8 cellular contexts compared by ENCODE assay signal in genomic region chr19:5790573-5791520, GRCh38. TPM values are rescaled to one million over a fixed set of nuclear protein-coding genes. Genes with fewer than 3 reads are reported as not detected.
DNase-seq lines count a peak whose midpoint lies in the region; ATAC-seq lines count a peak whose summit lies in the region.

DUS3L (minus strand) TSS chr19:5791163; CDS start chr19:5791141, 22 bp downstream.

- H3K36me3 Mint-ChIP-seq in dendritic cell treated with granulocyte-macrophage colony-stimulating factor and Interleukin-4, amounts not matched to agents 40 ng/mL and 50 ng/mL, for 4 days (ENCODE audit: low read depth): peaks cover 55% of the 10 kb centered on the region

- peaks cover 23% of the 10 kb centered on the region for H3K4me1 Mint-ChIP-seq in dendritic cell treated with granulocyte-macrophage colony-stimulating factor and Interleukin-4, amounts not matched to agents 40 ng/mL and 50 ng/mL, for 4 days (ENCODE audit: low read depth)

- peak within 1 kb of the TSS; percentile 99 for H3K27ac Mint-ChIP-seq in dendritic cell treated with granulocyte-macrophage colony-stimulating factor and Interleukin-4, amounts not matched to agents 40 ng/mL and 50 ng/mL, for 4 days

- ATAC-seq in GM19372 (IDR thresholded peaks at IDR 0.05; ENCODE audit: low read depth, unreplicated experiment): peak; percentile 82
- ATAC-seq in HG03558 (IDR thresholded peaks at IDR 0.05; ENCODE audit: extremely low read depth, unreplicated experiment): peak; percentile 72
- ATAC-seq in left lobe of liver: peak; percentile 93

- H3K9me3 Mint-ChIP-seq in dendritic cell treated with granulocyte-macrophage colony-stimulating factor and Interleukin-4, amounts not matched to agents 40 ng/mL and 50 ng/mL, for 4 days: no peaks in the 10 kb centered on the region

- intact Hi-C loops in dendritic cell treated with granulocyte-macrophage colony-stimulating factor and Interleukin-4, amounts not matched to agents 40 ng/mL and 50 ng/mL, for 4 days (cut with micrococcal nuclease): loop anchor here (5.0 kb wide), 1 partner anchor 104 kb away; no protein-coding TSS in a partner anchor

- H3K27me3 Mint-ChIP-seq in dendritic cell treated with granulocyte-macrophage colony-stimulating factor and Interleukin-4, amounts not matched to agents 40 ng/mL and 50 ng/mL, for 4 days: no peaks in the 10 kb centered on the region

- peak; percentile 66 to 98 (median 92) for DNase-seq in C1 segment of cervical spinal cord (lab: John Stamatoyannopoulos, UW)
- DNase-seq in NCI-H748 treated with DMSO at 0.1 percent for 48 hours (lab: John Stamatoyannopoulos, UW): peak; percentile 87
- DNase-seq in activated CD4-positive, alpha-beta T cell treated with anti-CD3 and anti-CD28 coated beads, Interleukin-2, amount 50 U/mL, for 24 hours (ENCODE audit: low read depth in 1 of 2, low spot score in 1 of 2): peak; percentile 93 to 95
- peak; percentile 97 for DNase-seq in left lobe of liver (ENCODE audit: low spot score)
- DNase-seq in stimulated activated CD4-positive, alpha-beta T cell treated with anti-CD3 and anti-CD28 coated beads, Interleukin-2, amount 100 ng/mL, for 4 hours (ENCODE audit: low read depth): peak; percentile 92

- H3K4me3 Mint-ChIP-seq in dendritic cell treated with granulocyte-macrophage colony-stimulating factor and Interleukin-4, amounts not matched to agents 40 ng/mL and 50 ng/mL, for 4 days: peak within 1 kb of the TSS; percentile 91

RNA-seq across cellular contexts. Expression of gene DUS3L, which starts in this region (rescaled TPM):
- 18.8 TPM for total RNA-seq in left lobe of liver

Comparison
In these comparisons a context has a peak if more than half of its experiments do, and no peak if none do; other contexts are left out.
1. Peak in every context shown above with its lines: DNase-seq and ATAC-seq.